ENCODE assay signal across 28 cellular contexts in genomic region chr2:234331966-234332365, GRCh38.
"Had no signal": no experiment of that assay in that cellular context is flagged by ENCODE, and none has a peak within 500 bp of the region (broad histone marks: within the 10 kb centered on the region; RNA-seq: fewer than 3 reads in every experiment).

No MANE protein-coding gene starts in this region.

- H3K36me3 ChIP-seq: breast epithelium, Peyer's patch, SJCRH30 had no signal

- H3K9me3 ChIP-seq: breast epithelium, Peyer's patch, SJCRH30, SK-N-SH had no signal

- H3K4me2 ChIP-seq: SK-N-SH had no signal

- DNase-seq: activated CD4-positive, alpha-beta T cell treated with anti-CD3 and anti-CD28 coated beads, Interleukin-2, amount 50 U/mL, for 4 hours; activated CD4-positive, CD25-positive, alpha-beta regulatory T cell treated with anti-CD3 and anti-CD28 coated beads, Interleukin-2, amount 50 U/mL, for 72 hours; activated CD8-positive, alpha-beta memory T cell treated with anti-CD3 and anti-CD28 coated beads, Interleukin-2, amount 50 U/mL, for 48 hours; activated CD8-positive, alpha-beta T cell treated with anti-CD3 and anti-CD28 coated beads, Interleukin-2, amount 10 ng/mL, durations not matched to agents 7 days and 5 days; activated effector memory CD4-positive, alpha-beta T cell treated with Interleukin-2 at 50 U/mL for 16 hours; activated naive CD4-positive, alpha-beta T cell; activated T-cell treated with anti-CD3 and anti-CD28 coated beads, Interleukin-2, amount 50 U/mL, for 1 hour; aorta; IMR-90; Kasumi-1; KBM-7; NCI-H1105 treated with DMSO at 0.1 percent for 48 hours; NCI-H146; NCI-H187 treated with DMSO at 0.1 percent for 48 hours; NCI-H2081 treated with DMSO at 0.1 percent for 48 hours; NCI-H446 treated with DMSO at 0.1 percent for 48 hours; NCI-H524 treated with DMSO at 0.1 percent for 48 hours; NCI-H82; OCI-M1; Peyer's patch; Right ventricle myocardium superior; SJCRH30; SK-N-SH; T-helper 9 cell had no signal

- H3K27ac ChIP-seq: breast epithelium, Peyer's patch, RWPE1, SJCRH30 had no signal

- H3K4me1 ChIP-seq: breast epithelium, Peyer's patch had no signal

- ATAC-seq: activated CD8-positive, alpha-beta T cell treated with anti-CD3 and anti-CD28 coated beads, Interleukin-2, amount 10 ng/mL, durations not matched to agents 7 days and 5 days; WTC11 had no signal

- H3K36me3 Mint-ChIP-seq: activated naive CD8-positive, alpha-beta T cell; WTC11 had no signal

- H3K27me3 ChIP-seq: breast epithelium, Peyer's patch, SJCRH30 had no signal

- H3K4me3 ChIP-seq: breast epithelium, Peyer's patch, SJCRH30 had no signal

- H3K9ac ChIP-seq: SK-N-SH had no signal

- H3K27me3 Mint-ChIP-seq: activated naive CD8-positive, alpha-beta T cell had no signal

- H3K9me3 Mint-ChIP-seq: WTC11 had no signal

- H3K4me3 Mint-ChIP-seq: activated CD8-positive, alpha-beta T cell treated with anti-CD3 and anti-CD28 coated beads, Interleukin-2, amount 10 ng/mL, durations not matched to agents 7 days and 5 days; activated naive CD8-positive, alpha-beta T cell; WTC11 had no signal

- H3K27ac Mint-ChIP-seq: activated CD8-positive, alpha-beta T cell treated with anti-CD3 and anti-CD28 coated beads, Interleukin-2, amount 10 ng/mL, durations not matched to agents 7 days and 5 days; activated naive CD8-positive, alpha-beta T cell; WTC11 had no signal
